ENCODE assay signal across 15 cellular contexts in the genomic region with DNA sequence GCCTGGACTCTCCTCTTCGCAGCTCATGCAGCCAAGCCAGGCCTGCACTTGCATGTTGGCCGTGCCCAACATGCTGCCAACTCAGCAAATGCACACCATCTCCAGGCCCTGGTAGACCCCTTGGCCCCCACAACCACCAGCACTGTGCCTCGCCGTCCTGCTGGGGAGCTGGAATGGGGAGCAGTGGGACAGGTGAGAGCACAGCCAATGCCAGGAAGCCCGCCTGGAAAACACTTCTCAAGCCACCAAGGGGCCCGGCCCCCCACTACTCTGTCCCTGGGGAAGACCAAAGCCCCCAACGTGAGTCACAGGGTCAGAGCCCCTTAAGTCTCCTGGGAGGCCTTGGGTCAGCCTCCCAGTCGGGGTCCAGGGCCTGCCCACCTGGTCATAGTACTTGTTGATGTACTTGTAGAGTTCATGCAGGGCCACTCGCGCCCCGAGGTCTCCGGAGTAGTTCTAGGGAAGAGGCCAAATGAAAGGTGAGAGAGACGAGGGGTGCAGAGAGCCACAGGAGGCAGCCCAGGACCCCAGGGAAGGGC. TPM values are rescaled to one million over a fixed set of nuclear protein-coding genes. Genes with fewer than 3 reads are reported as not detected.
DNase-seq lines count a peak whose midpoint lies in the region; ATAC-seq, FAIRE-seq and TF ChIP-seq lines count a peak whose summit lies in the region.
"Had no signal": no experiment of that assay in that cellular context is flagged by ENCODE, and none has a peak within 500 bp of the region (broad histone marks: within the 10 kb centered on the region; RNA-seq: fewer than 3 reads in every experiment).

No MANE protein-coding gene starts in this region.

- H3K27ac ChIP-seq in DND-41 (ENCODE audit: low read length), result no peak overlapping the region
- H3K27ac ChIP-seq in WERI-Rb-1, result no peak overlapping the region
- H3K27ac ChIP-seq in kidney (ENCODE audit: low read depth in 2 of 2, low read length in 2 of 2), result no peak overlapping the region
- peak overlapping the region; percentile 88 to 96 (median 89) for H3K27ac ChIP-seq in sigmoid colon
- H3K27ac ChIP-seq: HL-60 had no signal

- H3K9me3 ChIP-seq in DND-41 (ENCODE audit: insufficient read depth, low read length, severe bottlenecking) (no peaks in the 10 kb centered on the region), WERI-Rb-1 (ENCODE audit: severe bottlenecking) (no peaks in the 10 kb centered on the region), kidney (ENCODE audit: control insufficient read depth in 1 of 2, low read length in 2 of 2) (no peaks in the 10 kb centered on the region), sigmoid colon (no peaks in the 10 kb centered on the region)

- TF ChIP-seq EP300 in sigmoid colon (IDR thresholded peaks at IDR 0.05), result no peak

- FAIRE-seq in kidney (lab: Jason Lieb, UNC), result no peak

- DNase-seq in DND-41 (peak; percentile 2), WERI-Rb-1 (peak; percentile 3), kidney (peak; percentile 57), sigmoid colon (peak; percentile 68), NCI-H2107 treated with DMSO at 0.1 percent for 48 hours (lab: John Stamatoyannopoulos, UW; ENCODE audit: unreplicated experiment) (no peak), hepatic stellate cell (ENCODE audit: low spot score) (no peak)
- DNase-seq: activated naive CD8-positive, alpha-beta T cell treated with anti-CD3 and anti-CD28 coated beads, Interleukin-2, amount 10 ng/mL, durations not matched to agents 7 days and 5 days; CD4-positive, CD25-positive, alpha-beta regulatory T cell; Kasumi-1; NCI-H1694 treated with DMSO at 0.1 percent for 48 hours had no signal

- WGBS in sigmoid colon, 2 donors, result 86 to 90% methylated on average over 13 of the region's 13 CpGs

- H3K9ac ChIP-seq in DND-41 (ENCODE audit: low read depth, low read length) (no peak overlapping the region), kidney (ENCODE audit: low read length in 2 of 2) (no peak overlapping the region)

- H3K4me3 ChIP-seq in DND-41 (ENCODE audit: low read depth in 1 of 2, low read length in 2 of 2), result no peak overlapping the region
- no peak overlapping the region for H3K4me3 ChIP-seq in WERI-Rb-1 (ENCODE audit: low read depth, low read length)
- H3K4me3 ChIP-seq in kidney (ENCODE audit: low read length in 2 of 2), result no peak overlapping the region
- H3K4me3 ChIP-seq in sigmoid colon, result no peak overlapping the region

- H3K4me3 Mint-ChIP-seq in stimulated activated memory B cell treated with anti-CD40 and anti-IgM and Interleukin-4, amounts not matched to agents 10 μg/mL and 1 μg/mL and 100 μg/mL, for 72 hours, result no peak overlapping the region
- H3K4me3 Mint-ChIP-seq: activated naive CD8-positive, alpha-beta T cell treated with anti-CD3 and anti-CD28 coated beads, Interleukin-2, amount 10 ng/mL, durations not matched to agents 7 days and 5 days; CD4-positive, CD25-positive, alpha-beta regulatory T cell; H9; memory B cell; T-helper 2 cell treated with Interferon-gamma antibody and Interleukin-4, amounts not matched to agents 5 μg/mL and 100 μg/mL, for 36 hours had no signal

- peaks cover 14% of the 10 kb centered on the region for H3K27me3 Mint-ChIP-seq in stimulated activated memory B cell treated with anti-CD40 and anti-IgM and Interleukin-4, amounts not matched to agents 10 μg/mL and 1 μg/mL and 100 μg/mL, for 72 hours
- H3K27me3 Mint-ChIP-seq: activated naive CD8-positive, alpha-beta T cell treated with anti-CD3 and anti-CD28 coated beads, Interleukin-2, amount 10 ng/mL, durations not matched to agents 7 days and 5 days; memory B cell had no signal

- no peaks in the 10 kb centered on the region for H3K79me2 ChIP-seq in DND-41 (ENCODE audit: insufficient read depth, low read length)

- TF ChIP-seq POLR2A in sigmoid colon (IDR thresholded peaks at IDR 0.05), result no peak

- no peak overlapping the region for H3K27ac Mint-ChIP-seq in stimulated activated memory B cell treated with anti-CD40 and anti-IgM and Interleukin-4, amounts not matched to agents 10 μg/mL and 1 μg/mL and 100 μg/mL, for 72 hours
- H3K27ac Mint-ChIP-seq: activated naive CD8-positive, alpha-beta T cell treated with anti-CD3 and anti-CD28 coated beads, Interleukin-2, amount 10 ng/mL, durations not matched to agents 7 days and 5 days; H9; memory B cell; T-helper 2 cell treated with Interferon-gamma antibody and Interleukin-4, amounts not matched to agents 5 μg/mL and 100 μg/mL, for 36 hours had no signal

- no peak overlapping the region for H3K4me2 ChIP-seq in DND-41 (ENCODE audit: insufficient read depth, low read length)

- no peaks in the 10 kb centered on the region for H3K36me3 Mint-ChIP-seq in stimulated activated memory B cell treated with anti-CD40 and anti-IgM and Interleukin-4, amounts not matched to agents 10 μg/mL and 1 μg/mL and 100 μg/mL, for 72 hours
- H3K36me3 Mint-ChIP-seq: activated naive CD8-positive, alpha-beta T cell treated with anti-CD3 and anti-CD28 coated beads, Interleukin-2, amount 10 ng/mL, durations not matched to agents 7 days and 5 days; CD4-positive, CD25-positive, alpha-beta regulatory T cell; memory B cell had no signal

- TF ChIP-seq CTCF in DND-41 (IDR thresholded peaks at IDR 0.05; ENCODE audit: borderline replicate concordance, extremely low read depth, low read length, poor library complexity, severe bottlenecking) (no peak), WERI-Rb-1 (IDR thresholded peaks at IDR 0.05; ENCODE audit: low read depth, low read length) (no peak), kidney (IDR thresholded peaks at IDR 0.05; ENCODE audit: borderline replicate concordance, extremely low read depth, insufficient read depth) (no peak), sigmoid colon (IDR thresholded peaks at IDR 0.05) (no peak)

- H3K4me1 ChIP-seq in DND-41 (ENCODE audit: insufficient read depth, low read length) (no peaks in the 10 kb centered on the region), kidney (ENCODE audit: control insufficient read depth in 1 of 2, insufficient read depth in 1 of 2, low read depth in 1 of 2, low read length in 2 of 2) (peaks cover 0 to 3% of the 10 kb centered on the region in 2 donors), sigmoid colon (peaks cover 0 to 28% (median 23%) of the 10 kb centered on the region in 4 donors)

- no peak overlapping the region for H2AFZ ChIP-seq in DND-41 (ENCODE audit: low read depth, low read length)

- H4K20me1 ChIP-seq in DND-41 (ENCODE audit: insufficient read depth, low read length), result peaks cover 6% of the 10 kb centered on the region; the same call in 1 of the 2 replicates

- no peaks in the 10 kb centered on the region for H3K27me3 ChIP-seq in DND-41 (ENCODE audit: insufficient read depth, low read length, poor library complexity)
- H3K27me3 ChIP-seq in WERI-Rb-1 (ENCODE audit: insufficient read depth, low read depth, severe bottlenecking), result no peaks in the 10 kb centered on the region
- no peaks in the 10 kb centered on the region for H3K27me3 ChIP-seq in sigmoid colon

- ATAC-seq in DND-41 (ENCODE audit: insufficient read depth, low read depth), result no peak
- no peak for ATAC-seq in stimulated activated memory B cell treated with anti-CD40 and anti-IgM and Interleukin-4, amounts not matched to agents 10 μg/mL and 1 μg/mL and 100 μg/mL, for 72 hours

- no peaks in the 10 kb centered on the region for H3K36me3 ChIP-seq in DND-41 (ENCODE audit: insufficient read depth, low read length)
- H3K36me3 ChIP-seq in WERI-Rb-1, result peaks cover 68% of the 10 kb centered on the region
- peaks cover 37 to 40% of the 10 kb centered on the region in 2 donors for H3K36me3 ChIP-seq in kidney (ENCODE audit: control insufficient read depth in 1 of 2, insufficient read depth in 2 of 2, low read length in 2 of 2)
- peaks cover 14 to 73% (median 48%) of the 10 kb centered on the region in 4 donors for H3K36me3 ChIP-seq in sigmoid colon

- intact Hi-C loops in kidney (cut with DNase I), result no loop called here
- intact Hi-C loops in sigmoid colon (cut with DNase I), result no loop called here

- no peaks in the 10 kb centered on the region for H3K9me3 Mint-ChIP-seq in stimulated activated memory B cell treated with anti-CD40 and anti-IgM and Interleukin-4, amounts not matched to agents 10 μg/mL and 1 μg/mL and 100 μg/mL, for 72 hours
- H3K9me3 Mint-ChIP-seq: activated naive CD8-positive, alpha-beta T cell treated with anti-CD3 and anti-CD28 coated beads, Interleukin-2, amount 10 ng/mL, durations not matched to agents 7 days and 5 days; CD4-positive, CD25-positive, alpha-beta regulatory T cell; H9; memory B cell; T-helper 2 cell treated with Interferon-gamma antibody and Interleukin-4, amounts not matched to agents 5 μg/mL and 100 μg/mL, for 36 hours had no signal

- peaks cover 5% of the 10 kb centered on the region for H3K4me1 Mint-ChIP-seq in stimulated activated memory B cell treated with anti-CD40 and anti-IgM and Interleukin-4, amounts not matched to agents 10 μg/mL and 1 μg/mL and 100 μg/mL, for 72 hours
- H3K4me1 Mint-ChIP-seq: H9, memory B cell had no signal

RNA-seq across cellular contexts. Expression of gene PLXNB1, which starts 24.5 kb away (rescaled TPM):
- total RNA-seq in kidney (224 TPM), sigmoid colon (100 to 1,000 TPM in 1 of 4 donors, 10 to 100 TPM in 3; 59.9 to 162 (median 79.7) TPM)
- polyA plus RNA-seq in kidney (ENCODE audit: insufficient read depth, low read depth, low replicate concordance) (101 TPM), sigmoid colon (10 to 100 TPM; 10.2 to 88.0 (median 10.4) TPM)

RNA-seq across cellular contexts. Expression of gene FBXW12, which starts 33.4 kb away (rescaled TPM):
- not detected for total RNA-seq in kidney
- polyA plus RNA-seq in kidney (ENCODE audit: insufficient read depth, low read depth, low replicate concordance), result not detected
- total RNA-seq in sigmoid colon, result not detected
- polyA plus RNA-seq in sigmoid colon, result not detected
- total RNA-seq: activated naive CD8-positive, alpha-beta T cell treated with anti-CD3 and anti-CD28 coated beads, Interleukin-2, amount 10 ng/mL, durations not matched to agents 7 days and 5 days; CD4-positive, CD25-positive, alpha-beta regulatory T cell had no signal
- polyA plus RNA-seq: CD4-positive, CD25-positive, alpha-beta regulatory T cell had no signal

RNA-seq across cellular contexts. Expression of gene CCDC51, which starts 34.5 kb away (rescaled TPM):
- 13.8 TPM for total RNA-seq in kidney
- 32.8 TPM for polyA plus RNA-seq in kidney (ENCODE audit: insufficient read depth, low read depth, low replicate concordance)
- total RNA-seq in sigmoid colon, result 10 to 100 TPM in 3 of 4 donors, 1 to 10 TPM in 1; 9.4 to 22.5 (median 13.1) TPM
- polyA plus RNA-seq in sigmoid colon, result 10 to 100 TPM; 12.7 to 21.6 (median 18.6) TPM

RNA-seq across cellular contexts. Expression of gene TMA7, which starts 34.6 kb away (rescaled TPM):
- total RNA-seq in kidney (195 TPM), sigmoid colon (100 to 1,000 TPM; 146 to 352 (median 244) TPM)
- polyA plus RNA-seq in kidney (ENCODE audit: insufficient read depth, low read depth, low replicate concordance) (631 TPM), sigmoid colon (100 to 1,000 TPM; 419 to 762 (median 624) TPM)

RNA-seq across cellular contexts. Expression of gene ATRIP, which starts 41.1 kb away (rescaled TPM):
- total RNA-seq in kidney (6.7 TPM), sigmoid colon (1 to 10 TPM; 3.4 to 9.4 (median 5.2) TPM)
- polyA plus RNA-seq in kidney (ENCODE audit: insufficient read depth, low read depth, low replicate concordance) (5.4 TPM), sigmoid colon (1 to 10 TPM; 1.8 to 6.2 (median 2.4) TPM)

Comparison
In these comparisons a context has a peak if more than half of its experiments do, and no peak if none do; other contexts are left out.
1. DNase-seq: peak in DND-41 (single experiment), WERI-Rb-1 (single experiment), kidney (single experiment) and sigmoid colon (single experiment); none in NCI-H2107 treated with DMSO at 0.1 percent for 48 hours (single experiment) and hepatic stellate cell (single experiment).
2. H3K27ac ChIP-seq: peak in sigmoid colon (4 of 4); none in DND-41 (single experiment), WERI-Rb-1 (single experiment) and kidney (0 of 2).